8 cellular contexts compared by ENCODE assay signal in the genomic region with DNA sequence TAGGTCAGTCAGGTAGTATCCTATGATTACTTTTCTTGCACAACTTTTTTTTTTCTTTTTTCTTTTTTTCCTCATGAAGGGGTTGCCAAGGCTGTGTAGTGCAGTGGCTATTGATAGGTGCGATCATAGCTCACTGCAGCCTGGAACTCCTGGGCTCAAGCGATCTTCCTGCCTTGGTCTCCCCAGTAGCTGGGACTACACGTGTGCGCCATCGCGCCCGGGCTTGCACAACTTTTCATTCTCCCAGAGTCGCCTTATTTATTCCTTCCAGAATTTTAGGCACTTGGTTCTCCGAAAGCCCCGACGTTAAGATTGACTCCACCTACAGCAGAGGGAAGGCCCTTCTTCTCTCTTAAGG. TPM values are rescaled to one million over a fixed set of nuclear protein-coding genes. Genes with fewer than 3 reads are reported as not detected.
DNase-seq lines count a peak whose midpoint lies in the region; TF ChIP-seq lines count a peak whose summit lies in the region.

No MANE protein-coding gene starts in this region.

- no peak overlapping the region for H3K9ac ChIP-seq in muscle layer of colon (ENCODE audit: low read length)

- H3K4me1 ChIP-seq in muscle layer of colon (ENCODE audit: insufficient read depth, low read length): peaks cover 10% of the 10 kb centered on the region

- peaks cover 18% of the 10 kb centered on the region for H3K9me3 ChIP-seq in muscle layer of colon (ENCODE audit: low read length)

- H3K36me3 ChIP-seq in muscle layer of colon (ENCODE audit: insufficient read depth, low read length): peaks cover under 1% of the 10 kb centered on the region

- H3K27ac ChIP-seq in 22Rv1: peak overlapping the region; percentile 81
- H3K27ac ChIP-seq in cingulate gyrus (ENCODE audit: low read depth, low read length): peak overlapping the region; percentile 95
- peak overlapping the region; percentile 82 for H3K27ac ChIP-seq in muscle layer of colon (ENCODE audit: low read depth, low read length)

- no peak for TF ChIP-seq CTCF in 22Rv1 (IDR thresholded peaks at IDR 0.05)

- DNase-seq in Jurkat, Clone E6-1 (ENCODE audit: low read depth, low spot score): no peak
- no peak for DNase-seq in DMS79 (lab: John Stamatoyannopoulos, UW)
- DNase-seq in putamen (ENCODE audit: low spot score): no peak
- DNase-seq in nucleus accumbens (lab: John Stamatoyannopoulos, UW): no peak
- DNase-seq in cerebellar cortex (ENCODE audit: low spot score): no peak

- H3K4me3 ChIP-seq in Jurkat, Clone E6-1 (ENCODE audit: low read length): peak overlapping the region; percentile 95
- peak overlapping the region; percentile 89 to 92 for H3K4me3 ChIP-seq in muscle layer of colon (ENCODE audit: low read depth in 1 of 2, low read length in 2 of 2)

- H3K27me3 ChIP-seq in muscle layer of colon (ENCODE audit: control insufficient read depth in 1 of 2, insufficient read depth in 2 of 2, low read length in 2 of 2): no peaks in the 10 kb centered on the region

RNA-seq across cellular contexts. Expression of a gene that starts 0.9 kb away (rescaled TPM):
- 3.6 TPM for polyA plus RNA-seq in Jurkat, Clone E6-1 (2012; ENCODE audit: insufficient read depth, insufficient read length)

RNA-seq across cellular contexts. Expression of a gene that starts 21.6 kb away (rescaled TPM):
- polyA plus RNA-seq in Jurkat, Clone E6-1 (2012; ENCODE audit: insufficient read depth, insufficient read length): not detected

RNA-seq across cellular contexts. Expression of a gene that starts 38.7 kb away (rescaled TPM):
- polyA plus RNA-seq in Jurkat, Clone E6-1 (2012; ENCODE audit: insufficient read depth, insufficient read length): not detected
